ENCODE assay signal across 7 cellular contexts in the genomic region with DNA sequence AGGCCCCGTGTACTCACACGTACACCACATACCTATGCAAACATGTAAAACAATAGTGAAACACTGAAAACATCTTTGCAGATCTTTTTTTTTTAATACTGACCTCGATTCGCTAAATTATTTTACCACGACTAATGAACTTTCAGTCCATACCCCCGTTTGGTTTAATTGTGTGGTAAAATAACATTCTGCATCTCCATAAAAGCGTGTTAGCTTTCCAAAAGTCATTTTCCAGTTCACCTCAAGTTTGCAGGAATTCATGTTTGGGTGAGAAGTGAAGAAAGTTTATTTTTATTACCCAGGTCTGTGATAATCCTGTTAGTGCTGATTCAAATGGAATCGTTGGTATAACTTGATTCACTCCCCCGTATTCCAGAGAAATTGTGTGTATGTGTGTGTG. TPM values are rescaled to one million over a fixed set of nuclear protein-coding genes. Genes with fewer than 3 reads are reported as not detected.
DNase-seq lines count a peak whose midpoint lies in the region; ATAC-seq and TF ChIP-seq lines count a peak whose summit lies in the region.

No MANE protein-coding gene starts in this region.

- peaks cover 6 to 10% of the 10 kb centered on the region in 2 donors for H3K36me3 Mint-ChIP-seq in activated naive CD4-positive, alpha-beta T cell treated with anti-CD3 and anti-CD28 coated beads, Interleukin-2, amount 50 U/mL, for 72 hours

- DNase-seq in HT1080 (ENCODE audit: low read depth): peak; percentile 1
- DNase-seq in activated naive CD4-positive, alpha-beta T cell treated with anti-CD3 and anti-CD28 coated beads, Interleukin-2, amount 50 U/mL, for 72 hours (ENCODE audit: low spot score in 2 of 2): no peak
- DNase-seq in spleen: no peak
- DNase-seq in central memory CD4-positive, alpha-beta T cell: no peak
- no peak for DNase-seq in HuH-7.5 (ENCODE audit: low spot score)

- TF ChIP-seq POLR2A in spleen (IDR thresholded peaks at IDR 0.05): no peak

- H3K9me3 ChIP-seq in iPS-18c (ENCODE audit: control insufficient read depth, insufficient read depth, low read length) (no peaks in the 10 kb centered on the region), spleen (no peaks in the 10 kb centered on the region)

- peak overlapping the region; percentile 87 for H3K4me3 ChIP-seq in iPS-18c (ENCODE audit: insufficient read depth, low read depth, low read length)
- peak overlapping the region; percentile 66 to 87 (median 80) for H3K4me3 ChIP-seq in spleen

- H3K27ac ChIP-seq in spleen: peak overlapping the region; percentile 80 to 95 (median 90)

- peaks cover 0 to 8% (median 0%) of the 10 kb centered on the region in 6 donors for H3K36me3 ChIP-seq in spleen

- no peak for TF ChIP-seq CTCF in spleen (IDR thresholded peaks at IDR 0.05 in 8 of 11, conservative IDR thresholded peaks at IDR 0.05 in 3 of 11)

- intact Hi-C loops in spleen (cut with DNase I; ENCODE audit: low total_unique reads): no loop called here

- no peak for ATAC-seq in activated naive CD4-positive, alpha-beta T cell treated with anti-CD3 and anti-CD28 coated beads, Interleukin-2, amount 50 U/mL, for 72 hours
- ATAC-seq in HG02840 (IDR thresholded peaks at IDR 0.05; ENCODE audit: low FRiP score, unreplicated experiment): no peak

- H3K27me3 ChIP-seq in spleen (replicated peaks in 1 of 7): no peaks in the 10 kb centered on the region

- WGBS in spleen, 5 donors: 0 to 1% (median 0%) methylated on average over 9 of the region's 9 CpGs

- H3K9me3 Mint-ChIP-seq in activated naive CD4-positive, alpha-beta T cell treated with anti-CD3 and anti-CD28 coated beads, Interleukin-2, amount 50 U/mL, for 72 hours: no peaks in the 10 kb centered on the region

- peak overlapping the region; percentile 84 to 98 for H3K27ac Mint-ChIP-seq in activated naive CD4-positive, alpha-beta T cell treated with anti-CD3 and anti-CD28 coated beads, Interleukin-2, amount 50 U/mL, for 72 hours

- peaks cover 17 to 52% (median 41%) of the 10 kb centered on the region in 6 donors for H3K4me1 ChIP-seq in spleen

RNA-seq across cellular contexts. Expression of a gene that starts 0.7 kb away (rescaled TPM):
- 7.0 and 9.2 TPM in 2 replicates for total RNA-seq in HT1080 (2014; rRNA removed; shearing (Covaris generic))
- polyA plus RNA-seq in HT1080 (2015; cell fraction: cytosol; rRNA removed): 10.9 and 12.3 TPM in 2 replicates
- 15.4 and 18.7 TPM in 2 replicates for polyA plus RNA-seq in HT1080 (2015; cell fraction: nucleus; rRNA removed)
- 1 to 10 TPM; 6.0 to 8.7 TPM for total RNA-seq in activated naive CD4-positive, alpha-beta T cell treated with anti-CD3 and anti-CD28 coated beads, Interleukin-2, amount 50 U/mL, for 72 hours
- total RNA-seq in spleen: 1 to 10 TPM; 1.9 to 7.9 (median 3.5) TPM
- polyA plus RNA-seq in spleen: 1 to 10 TPM; 1.6 to 3.2 (median 2.2) TPM

RNA-seq across cellular contexts. Expression of a gene that starts 0.8 kb away (rescaled TPM):
- total RNA-seq in HT1080 (2014; rRNA removed; shearing (Covaris generic)): 43.0 and 49.4 TPM in 2 replicates
- 29.7 and 41.7 TPM in 2 replicates for polyA plus RNA-seq in HT1080 (2015; cell fraction: cytosol; rRNA removed)
- 181 and 185 TPM in 2 replicates for polyA plus RNA-seq in HT1080 (2015; cell fraction: nucleus; rRNA removed)
- 100 to 1,000 TPM in 1 of 2 donors, 10 to 100 TPM in 1; 70.7 to 109 TPM for total RNA-seq in activated naive CD4-positive, alpha-beta T cell treated with anti-CD3 and anti-CD28 coated beads, Interleukin-2, amount 50 U/mL, for 72 hours
- 10 to 100 TPM; 52.8 to 92.0 (median 79.4) TPM for total RNA-seq in spleen
- polyA plus RNA-seq in spleen: 10 to 100 TPM; 18.6 to 18.9 (median 18.6) TPM
